Comparison of ENCODE assay signal across 10 cellular contexts in the genomic region with DNA sequence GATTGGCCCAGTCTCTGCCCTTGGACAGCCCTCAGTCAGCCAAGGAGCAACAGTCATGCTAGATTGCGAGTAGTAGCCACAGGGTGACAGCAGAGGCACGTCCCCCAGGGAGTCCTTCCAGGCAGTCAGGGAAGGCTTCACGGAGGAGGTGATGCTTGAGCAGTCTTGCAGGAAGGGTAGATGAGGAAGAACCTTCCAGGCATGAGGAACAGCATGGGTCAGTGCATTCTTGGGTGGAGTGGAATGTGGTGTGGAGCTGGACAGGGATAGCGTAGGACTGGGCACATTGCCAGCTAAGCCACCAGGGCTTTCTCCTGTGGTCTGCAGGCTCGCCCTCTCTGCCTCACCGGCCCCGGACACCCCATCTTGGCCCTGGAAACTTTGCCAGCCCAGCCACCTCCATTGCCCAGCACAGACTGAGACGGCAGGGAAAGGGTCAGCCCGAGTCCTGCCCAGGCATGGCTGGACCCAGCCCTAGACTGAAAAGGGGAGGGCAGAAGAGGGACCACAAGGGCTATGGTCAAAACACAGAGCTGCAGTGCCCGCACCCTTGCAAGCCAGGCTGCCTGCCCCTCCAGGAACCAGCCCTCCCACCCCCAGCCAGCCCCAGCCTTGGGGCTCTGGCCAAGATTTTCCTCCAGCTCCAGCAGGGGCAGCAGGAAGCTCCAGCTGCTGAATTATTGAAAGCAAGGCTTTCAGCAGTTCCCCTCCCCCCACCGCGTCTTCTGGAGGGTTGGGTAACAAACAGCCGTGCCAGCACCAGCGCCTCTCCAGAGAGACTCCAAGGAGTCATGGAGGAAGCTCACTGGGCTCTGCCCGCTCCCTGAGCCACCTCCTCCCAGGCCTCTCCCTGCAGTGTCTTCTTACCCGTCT. TPM values are rescaled to one million over a fixed set of nuclear protein-coding genes. Genes with fewer than 3 reads are reported as not detected.
A peak's percentile ranks its signal among the peaks of the same experiment; 100 is the strongest.
DNase-seq lines count a peak whose midpoint lies in the region; ATAC-seq, FAIRE-seq and TF ChIP-seq lines count a peak whose summit lies in the region.
"Had no signal": no experiment of that assay in that cellular context is flagged by ENCODE, and none has a peak within 500 bp of the region (broad histone marks: within the 10 kb centered on the region; RNA-seq: fewer than 3 reads in every experiment).

No MANE protein-coding gene starts in this region.

- peak; percentile 80 for DNase-seq in ELF-1 (ENCODE audit: low read depth, low spot score)
- DNase-seq in NCI-H2227 treated with DMSO at 0.1 percent for 48 hours (lab: John Stamatoyannopoulos, UW): peak; percentile 62
- peak; percentile 95 for DNase-seq in epithelial cell of proximal tubule (ENCODE audit: low read depth)
- peak in 39 of 56 donors; percentile 6 to 69 (median 22) for DNase-seq in nucleus accumbens (lab: John Stamatoyannopoulos, UW)
- no peak for DNase-seq in AML-193 (lab: John Stamatoyannopoulos, UW)
- no peak for DNase-seq in small intestine
- no peak for DNase-seq in activated CD4-positive, alpha-beta T cell treated with anti-CD3 and anti-CD28 coated beads for 48 hours

- H3K9me3 ChIP-seq in small intestine (ENCODE audit: control insufficient read depth, low read depth): no peaks in the 10 kb centered on the region
- H3K9me3 ChIP-seq: ovary, thoracic aorta had no signal

- TF ChIP-seq CTCF in epithelial cell of proximal tubule (conservative IDR thresholded peaks at IDR 0.05; ENCODE audit: low read depth, low read length): peak; percentile 92

- H3K27ac ChIP-seq in small intestine (ENCODE audit: low read depth in 1 of 2, low read length in 1 of 2): no peak overlapping the region
- H3K27ac ChIP-seq: ovary, thoracic aorta had no signal

- peak overlapping the region; percentile 16 for H3K4me3 ChIP-seq in epithelial cell of proximal tubule (ENCODE audit: low read depth, low read length)
- no peak overlapping the region for H3K4me3 ChIP-seq in small intestine (ENCODE audit: low read depth in 1 of 2, low read length in 2 of 2)
- H3K4me3 ChIP-seq: ovary, thoracic aorta had no signal

- peaks cover 0 to 15% of the 10 kb centered on the region in 2 donors for H3K27me3 ChIP-seq in small intestine (ENCODE audit: control insufficient read depth in 2 of 2, insufficient read depth in 2 of 2, low read length in 2 of 2)
- H3K27me3 ChIP-seq: ovary had no signal

- no peaks in the 10 kb centered on the region for H3K36me3 ChIP-seq in small intestine (ENCODE audit: control insufficient read depth in 2 of 2, insufficient read depth in 2 of 2, low read length in 2 of 2)
- H3K36me3 ChIP-seq: ovary, thoracic aorta had no signal

- ATAC-seq in HG02884 (IDR thresholded peaks at IDR 0.05; ENCODE audit: unreplicated experiment): no peak

- FAIRE-seq in small intestine (lab: Jason Lieb, UNC): no peak

- WGBS in small intestine, 3 donors: 30 to 37% (median 35%) methylated on average over 14 to 16 of the region's 16 CpGs

- no peaks in the 10 kb centered on the region for H3K4me1 ChIP-seq in small intestine (ENCODE audit: control insufficient read depth in 2 of 2, insufficient read depth in 1 of 2, low read depth in 1 of 2, low read length in 1 of 2)

RNA-seq across cellular contexts. Expression of gene SRRM3, which starts 18.7 kb away (rescaled TPM):
- total RNA-seq in epithelial cell of proximal tubule: 0.07 TPM in 1 of 2 replicates, not detected in the other
- 1 to 10 TPM in 2 of 3 donors, not detected in 1; 1.6 to 2.8 TPM for polyA plus RNA-seq in small intestine

Comparison
In these comparisons a context has a peak if more than half of its experiments do, and no peak if none do; other contexts are left out.
1. DNase-seq: peak in ELF-1 (single experiment), NCI-H2227 treated with DMSO at 0.1 percent for 48 hours (single experiment), epithelial cell of proximal tubule (single experiment) and nucleus accumbens (39 of 56); none in AML-193 (0 of 2), small intestine (single experiment) and activated CD4-positive, alpha-beta T cell treated with anti-CD3 and anti-CD28 coated beads for 48 hours (single experiment).